In genomic region chr15:34588046-34588674, GRCh38 we compare ENCODE assay signal across 8 cellular contexts. TPM values are rescaled to one million over a fixed set of nuclear protein-coding genes. Genes with fewer than 3 reads are reported as not detected.
DNase-seq lines count a peak whose midpoint lies in the region; ATAC-seq lines count a peak whose summit lies in the region.

No MANE protein-coding gene starts in this region.

- peak overlapping the region; percentile 86 for H3K4me3 Mint-ChIP-seq in activated CD4-positive, alpha-beta T cell treated with anti-CD3 and anti-CD28 coated beads, Interleukin-2, amount 10 ng/mL, durations not matched to agents 24 days and 14 days
- H3K4me3 Mint-ChIP-seq in memory B cell: peak overlapping the region; percentile 64
- peak overlapping the region; percentile 76 to 78 for H3K4me3 Mint-ChIP-seq in stimulated activated naive B cell treated with anti-CD40 and anti-IgM and Interleukin-4, amounts not matched to agents 10 μg/mL and 1 μg/mL and 100 μg/mL, for 72 hours

- intact Hi-C loops in activated CD4-positive, alpha-beta T cell treated with anti-CD3 and anti-CD28 coated beads, Interleukin-2, amount 10 ng/mL, durations not matched to agents 24 days and 14 days (cut with micrococcal nuclease): loop anchor here (10.0 kb wide), 1 partner anchor 523 kb away; no protein-coding TSS in a partner anchor

- no peaks in the 10 kb centered on the region for H3K36me3 Mint-ChIP-seq in activated CD4-positive, alpha-beta T cell treated with anti-CD3 and anti-CD28 coated beads, Interleukin-2, amount 10 ng/mL, durations not matched to agents 24 days and 14 days (ENCODE audit: low read depth)
- no peaks in the 10 kb centered on the region for H3K36me3 Mint-ChIP-seq in memory B cell
- no peaks in the 10 kb centered on the region for H3K36me3 Mint-ChIP-seq in stimulated activated naive B cell treated with anti-CD40 and anti-IgM and Interleukin-4, amounts not matched to agents 10 μg/mL and 1 μg/mL and 100 μg/mL, for 72 hours

- peaks cover 18% of the 10 kb centered on the region for H3K4me1 Mint-ChIP-seq in activated CD4-positive, alpha-beta T cell treated with anti-CD3 and anti-CD28 coated beads, Interleukin-2, amount 10 ng/mL, durations not matched to agents 24 days and 14 days
- peaks cover 8% of the 10 kb centered on the region for H3K4me1 Mint-ChIP-seq in memory B cell
- H3K4me1 Mint-ChIP-seq in stimulated activated naive B cell treated with anti-CD40 and anti-IgM and Interleukin-4, amounts not matched to agents 10 μg/mL and 1 μg/mL and 100 μg/mL, for 72 hours: peaks cover 10 to 15% of the 10 kb centered on the region in 2 donors

- H3K9me3 Mint-ChIP-seq in activated CD4-positive, alpha-beta T cell treated with anti-CD3 and anti-CD28 coated beads, Interleukin-2, amount 10 ng/mL, durations not matched to agents 24 days and 14 days: no peaks in the 10 kb centered on the region
- no peaks in the 10 kb centered on the region for H3K9me3 Mint-ChIP-seq in memory B cell
- H3K9me3 Mint-ChIP-seq in stimulated activated naive B cell treated with anti-CD40 and anti-IgM and Interleukin-4, amounts not matched to agents 10 μg/mL and 1 μg/mL and 100 μg/mL, for 72 hours: no peaks in the 10 kb centered on the region

- peaks cover 25% of the 10 kb centered on the region for H3K27me3 Mint-ChIP-seq in activated CD4-positive, alpha-beta T cell treated with anti-CD3 and anti-CD28 coated beads, Interleukin-2, amount 10 ng/mL, durations not matched to agents 24 days and 14 days
- peaks cover 5% of the 10 kb centered on the region for H3K27me3 Mint-ChIP-seq in memory B cell
- H3K27me3 Mint-ChIP-seq in stimulated activated naive B cell treated with anti-CD40 and anti-IgM and Interleukin-4, amounts not matched to agents 10 μg/mL and 1 μg/mL and 100 μg/mL, for 72 hours: peaks cover 15 to 16% of the 10 kb centered on the region in 2 donors

- H3K27ac Mint-ChIP-seq in activated CD4-positive, alpha-beta T cell treated with anti-CD3 and anti-CD28 coated beads, Interleukin-2, amount 10 ng/mL, durations not matched to agents 24 days and 14 days: peak overlapping the region; percentile 64
- H3K27ac Mint-ChIP-seq in memory B cell: no peak overlapping the region
- peak overlapping the region; percentile 57 for H3K27ac Mint-ChIP-seq in stimulated activated naive B cell treated with anti-CD40 and anti-IgM and Interleukin-4, amounts not matched to agents 10 μg/mL and 1 μg/mL and 100 μg/mL, for 72 hours

- peak; percentile 40 for ATAC-seq in HG03175 (IDR thresholded peaks at IDR 0.05; ENCODE audit: unreplicated experiment)
- ATAC-seq in memory B cell (ENCODE audit: low read depth): peak; percentile 45
- peak; percentile 41 to 56 for ATAC-seq in stimulated activated naive B cell treated with anti-CD40 and anti-IgM and Interleukin-4, amounts not matched to agents 10 μg/mL and 1 μg/mL and 100 μg/mL, for 72 hours (replicated peaks)

- DNase-seq in NCI-H1092 treated with DMSO at 0.1 percent for 48 hours (lab: John Stamatoyannopoulos, UW): peak; percentile 48
- DNase-seq in NCI-H1092 (lab: John Stamatoyannopoulos, UW): no peak
- peak; percentile 86 to 87 for DNase-seq in NCI-H524 (lab: John Stamatoyannopoulos, UW)
- peak; percentile 89 for DNase-seq in activated CD4-positive, alpha-beta T cell treated with anti-CD3 and anti-CD28 coated beads, Interleukin-2, amount 10 ng/mL, durations not matched to agents 24 days and 14 days
- DNase-seq in effector CD4-positive, alpha-beta T cell: peak; percentile 47
- peak; percentile 24 to 51 for DNase-seq in memory B cell (ENCODE audit: low spot score in 2 of 2)
- DNase-seq in stimulated activated naive B cell treated with anti-CD40 and anti-IgM and Interleukin-4, amounts not matched to agents 10 μg/mL and 1 μg/mL and 100 μg/mL, for 72 hours: peak; percentile 47

RNA-seq across cellular contexts. Expression of gene GOLGA8B, which starts 4.7 kb away (rescaled TPM):
- 210 and 234 TPM in 2 replicates for total RNA-seq in activated CD4-positive, alpha-beta T cell treated with anti-CD3 and anti-CD28 coated beads, Interleukin-2, amount 10 ng/mL, durations not matched to agents 24 days and 14 days
